1 cellular context compared by ENCODE assay signal in genomic region chr2:38443021-38443541, GRCh38.
TF ChIP-seq lines count a peak whose summit lies in the region.

No MANE protein-coding gene starts in this region.

TF ChIP-seq in HEK293, 187 proteins besides CTCF, POLR2A, EP300 and RAD21 (continued from another document):
- TF ChIP-seq PRDM10 (tag by site-specific recombination; IDR thresholded peaks at IDR 0.05): 0 out of 2 replicates have a peak, but pooled peaks have one; percentile 16
- TF ChIP-seq ZNF792 (tag by site-specific recombination; IDR thresholded peaks at IDR 0.05): no peak
- TF ChIP-seq PRDM2 (tag by site-specific recombination; IDR thresholded peaks at IDR 0.05; ENCODE audit: borderline replicate concordance): no peak
- peak; percentile 32; the same call in 1 of the 2 replicates for TF ChIP-seq OSR2 (tag by site-specific recombination; IDR thresholded peaks at IDR 0.05)
- peak; percentile 69; the same call in 1 of the 2 replicates for TF ChIP-seq MZF1 (tag by site-specific recombination; IDR thresholded peaks at IDR 0.05; ENCODE audit: borderline replicate concordance)
- no peak for TF ChIP-seq ZNF596 (tag by site-specific recombination; IDR thresholded peaks at IDR 0.05)
- no peak for TF ChIP-seq ZNF777 (tag by site-specific recombination; IDR thresholded peaks at IDR 0.05; ENCODE audit: borderline replicate concordance)
- TF ChIP-seq ZNF654 (tag by site-specific recombination; IDR thresholded peaks at IDR 0.05; ENCODE audit: low read depth): no peak
- TF ChIP-seq SALL2 (tag by site-specific recombination; IDR thresholded peaks at IDR 0.05; ENCODE audit: borderline replicate concordance): no peak
- TF ChIP-seq TRIM28 (IDR thresholded peaks at IDR 0.05; ENCODE audit: borderline replicate concordance, low read length): no peak
- TF ChIP-seq ZNF157 (tag by site-specific recombination; IDR thresholded peaks at IDR 0.05): no peak
- TF ChIP-seq ZNF449 (tag by site-specific recombination; IDR thresholded peaks at IDR 0.05): peak; percentile 89
